Comparison of ENCODE assay signal across 1 cellular context in the genomic region with DNA sequence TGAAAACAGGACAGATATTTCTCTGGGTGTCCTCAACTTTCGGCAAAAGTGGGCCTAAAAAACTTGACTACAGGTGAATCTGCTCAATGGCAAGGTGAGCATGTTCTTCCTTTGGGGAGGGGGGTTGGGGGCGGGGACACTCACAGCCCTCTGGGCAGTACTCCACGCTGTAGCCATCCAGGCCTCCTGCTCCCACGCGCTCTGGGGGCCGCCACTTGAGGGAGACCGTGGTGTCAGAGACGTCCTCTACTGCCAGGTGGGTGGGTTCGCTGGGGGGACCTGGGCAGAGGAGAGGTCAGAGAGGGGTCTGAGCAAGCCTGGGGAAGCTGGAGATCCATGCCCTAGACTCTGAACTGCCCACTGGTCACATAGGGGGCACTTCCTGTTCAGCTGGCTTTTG.
TF ChIP-seq lines count a peak whose summit lies in the region.

No MANE protein-coding gene starts in this region.

TF ChIP-seq in HepG2, 621 proteins besides CTCF, POLR2A, EP300 and RAD21:
- TF ChIP-seq ZNF589 (CRISPR knock-in tag; conservative IDR thresholded peaks at IDR 0.05) (no peak), ZNF235 (CRISPR knock-in tag; IDR thresholded peaks at IDR 0.05; ENCODE audit: borderline replicate concordance) (no peak)
